Comparison of ENCODE assay signal across 24 cellular contexts in the genomic region with DNA sequence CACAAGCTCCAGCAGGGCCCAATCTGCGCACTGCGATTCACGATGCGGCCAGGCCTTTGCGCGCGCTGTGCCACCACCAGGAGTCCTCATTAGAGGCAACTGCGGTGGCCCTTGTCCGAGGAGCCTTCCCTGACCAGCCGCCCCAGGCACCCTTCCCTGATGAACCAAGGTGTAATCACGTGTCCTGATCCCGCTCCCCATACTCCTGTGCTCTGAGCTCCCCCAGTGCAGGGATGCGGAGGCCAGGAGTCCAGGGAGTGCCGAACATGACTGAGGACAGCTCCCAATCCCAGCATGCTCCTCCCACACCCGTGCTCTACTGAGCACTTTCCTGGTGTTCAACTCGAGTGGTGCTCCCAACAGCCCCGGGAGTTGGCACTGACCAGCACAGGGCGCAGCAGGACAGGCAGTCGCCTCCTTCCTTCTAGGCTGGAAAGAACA.
"Had no signal": no experiment of that assay in that cellular context is flagged by ENCODE, and none has a peak within 500 bp of the region (broad histone marks: within the 10 kb centered on the region; RNA-seq: fewer than 3 reads in every experiment).

No MANE protein-coding gene starts in this region.

- H3K4me1 ChIP-seq: ascending aorta, colonic mucosa, esophagus muscularis mucosa, transverse colon had no signal

- ATAC-seq: activated CD8-positive, alpha-beta T cell treated with anti-CD3 and anti-CD28 coated beads, Interleukin-2, amount 10 ng/mL, durations not matched to agents 7 days and 5 days; activated naive CD4-positive, alpha-beta T cell treated with anti-CD3 and anti-CD28 coated beads, Interleukin-2, amount 50 U/mL, for 72 hours; effector memory CD8-positive, alpha-beta T cell; left colon; natural killer cell treated with Interleukin-12 subunit alpha and Interleukin-12 subunit beta and Interleukin-15 and Interleukin-18, amount 100 ng/mL, for 72 hours; stimulated activated naive B cell treated with anti-CD40 and anti-IgM and Interleukin-4, amounts not matched to agents 10 μg/mL and 1 μg/mL and 100 μg/mL, for 72 hours had no signal

- H3K27me3 ChIP-seq: ascending aorta, brain microvascular endothelial cell, colonic mucosa, esophagus muscularis mucosa, transverse colon had no signal

- H3K36me3 ChIP-seq: ascending aorta, brain microvascular endothelial cell, colonic mucosa, esophagus muscularis mucosa, transverse colon, WERI-Rb-1 had no signal

- H3K4me3 ChIP-seq: ascending aorta, colonic mucosa, dorsolateral prefrontal cortex, esophagus muscularis mucosa, SK-N-MC, transverse colon had no signal

- DNase-seq: activated CD4-positive, alpha-beta T cell treated with anti-CD3 and anti-CD28 coated beads for 1 hour; activated CD4-positive, alpha-beta T cell treated with anti-CD3 and anti-CD28 coated beads, Interleukin-2, amount 50 U/mL, for 1 hour; activated CD8-positive, alpha-beta T cell treated with anti-CD3 and anti-CD28 coated beads, Interleukin-2, amount 10 ng/mL, durations not matched to agents 7 days and 5 days; activated gamma-delta T cell; brain microvascular endothelial cell; central memory CD4-positive, alpha-beta T cell; colonic mucosa; effector memory CD8-positive, alpha-beta T cell; left colon; midbrain; stimulated activated CD4-positive, alpha-beta T cell treated with anti-CD3 and anti-CD28 coated beads, Interleukin-2, amount 100 ng/mL, for 48 hours; stimulated activated CD8-positive, alpha-beta memory T cell treated with anti-CD3 and anti-CD28 coated beads, Interleukin-4, amount 100 ng/mL, for 48 hours; stimulated activated naive B cell treated with anti-CD40 and anti-IgM and Interleukin-4, amounts not matched to agents 10 μg/mL and 1 μg/mL and 100 μg/mL, for 72 hours; transverse colon; WERI-Rb-1 had no signal

- FAIRE-seq: frontal cortex, islet of Langerhans, TTC549 had no signal

- H3K27ac ChIP-seq: ascending aorta, brain microvascular endothelial cell, colonic mucosa, dorsolateral prefrontal cortex, esophagus muscularis mucosa, SK-N-MC, transverse colon, WERI-Rb-1 had no signal

- H3K9me3 ChIP-seq: ascending aorta, colonic mucosa, esophagus muscularis mucosa, transverse colon had no signal
